12 cellular contexts compared by ENCODE assay signal in genomic region chr2:179985163-179985820, GRCh38.
DNase-seq lines count a peak whose midpoint lies in the region; ATAC-seq and TF ChIP-seq lines count a peak whose summit lies in the region.
"Had no signal": no experiment of that assay in that cellular context is flagged by ENCODE, and none has a peak within 500 bp of the region (broad histone marks: within the 10 kb centered on the region; RNA-seq: fewer than 3 reads in every experiment).

No MANE protein-coding gene starts in this region.

- no peak overlapping the region for H3K4me3 ChIP-seq in KMS-11 (IDR thresholded peaks at IDR 0.05; ENCODE audit: insufficient read depth, low read depth, low read length)
- H3K4me3 ChIP-seq: right lobe of liver had no signal

- H3K36me3 ChIP-seq in KMS-11 (ENCODE audit: insufficient read depth) = no peaks in the 10 kb centered on the region; the same call in 1 of the 2 replicates

- no peak overlapping the region for H3K9ac ChIP-seq in KMS-11

- ATAC-seq in GM18505 (IDR thresholded peaks at IDR 0.05; ENCODE audit: unreplicated experiment) (peak; percentile 89), HG02970 (IDR thresholded peaks at IDR 0.05; ENCODE audit: low FRiP score, unreplicated experiment) (peak; percentile 77)
- ATAC-seq: right lobe of liver, T-cell had no signal

- no peaks in the 10 kb centered on the region for H3K79me2 ChIP-seq in KMS-11 (ENCODE audit: insufficient read depth, low read depth)

- no peak for TF ChIP-seq CTCF in GM20000 (IDR thresholded peaks at IDR 0.05; ENCODE audit: extremely low read depth, missing control alignments)
- no peak for TF ChIP-seq CTCF in KMS-11 (conservative IDR thresholded peaks at IDR 0.05; ENCODE audit: low read depth, low read length)

- no peaks in the 10 kb centered on the region for H4K20me1 ChIP-seq in KMS-11 (ENCODE audit: insufficient read depth)

- no peak for TF ChIP-seq POLR2A in GM18505 (IDR thresholded peaks at IDR 0.05; ENCODE audit: borderline replicate concordance, extremely low read depth, insufficient read depth, insufficient read length)

- H3K27ac ChIP-seq in KMS-11 = peak overlapping the region; percentile 18; the same call in 1 of the 2 replicates
- H3K27ac ChIP-seq: right lobe of liver had no signal

- no peak overlapping the region for H2AFZ ChIP-seq in KMS-11 (ENCODE audit: low read depth)

- peaks cover 28% of the 10 kb centered on the region for H3K4me1 ChIP-seq in KMS-11 (ENCODE audit: low read depth, poor library complexity, severe bottlenecking)
- H3K4me1 ChIP-seq: right lobe of liver had no signal

- DNase-seq in GM20000 (ENCODE audit: low spot score) (peak; percentile 11), NCI-H146 treated with DMSO at 0.1 percent for 48 hours (lab: John Stamatoyannopoulos, UW; ENCODE audit: unreplicated experiment) (no peak), NCI-H1092 (lab: John Stamatoyannopoulos, UW) (no peak), RKO (ENCODE audit: low spot score) (no peak), NCI-H524 (lab: John Stamatoyannopoulos, UW) (no peak)
- DNase-seq: aorta, NCI-H1048, right lobe of liver, T-cell had no signal

- H3K27me3 ChIP-seq in KMS-11 (ENCODE audit: insufficient read depth, low read depth) = no peaks in the 10 kb centered on the region
- H3K27me3 ChIP-seq: right lobe of liver had no signal

- peak overlapping the region; percentile 70 for H3K4me2 ChIP-seq in KMS-11
